8 cellular contexts compared by ENCODE assay signal in the genomic region with DNA sequence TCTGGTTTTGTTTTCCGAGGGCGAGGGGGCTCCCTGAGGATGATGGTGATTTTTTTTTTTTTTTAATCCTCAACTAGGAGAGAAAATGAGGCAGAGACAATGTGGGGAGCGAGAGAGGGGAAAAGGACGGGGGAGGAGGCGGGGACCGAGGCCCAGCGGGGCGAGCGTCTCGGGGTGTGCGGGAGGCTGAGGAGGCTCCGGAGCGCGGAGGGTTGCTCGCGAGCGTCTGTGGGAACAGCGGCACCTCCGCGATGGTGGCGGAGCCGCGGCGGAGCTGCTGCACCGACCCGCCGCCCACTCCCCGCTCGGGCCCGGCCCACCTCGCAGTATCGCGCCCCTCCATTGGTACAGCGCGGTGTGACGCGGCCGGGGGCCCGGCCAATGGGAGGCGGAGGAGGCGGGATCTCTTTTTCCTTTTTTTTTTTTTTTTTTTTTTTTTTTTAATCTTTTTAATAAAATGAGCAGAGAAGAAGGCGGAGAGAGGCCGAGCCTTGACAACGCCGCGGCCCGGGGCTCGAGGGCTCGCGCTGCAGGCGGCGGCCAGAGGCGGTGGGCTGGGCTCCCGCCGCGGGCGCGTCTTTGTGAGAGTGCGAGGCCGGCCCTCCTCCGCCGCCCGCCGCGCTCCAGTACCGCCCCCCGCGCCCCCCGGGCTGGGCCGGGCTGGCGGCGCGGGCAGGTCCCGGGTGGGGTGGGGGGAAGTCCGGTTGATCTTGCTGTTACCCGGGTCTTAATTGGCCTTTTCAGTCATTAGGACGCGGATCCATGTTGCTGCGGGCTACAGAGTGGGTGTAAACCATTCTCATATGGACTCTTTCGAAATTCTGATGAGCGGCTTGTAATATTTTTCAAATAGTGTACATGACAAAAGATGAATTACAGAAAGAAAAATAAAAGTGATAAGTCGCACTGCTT. TPM values are rescaled to one million over a fixed set of nuclear protein-coding genes. Genes with fewer than 3 reads are reported as not detected.
DNase-seq lines count a peak whose midpoint lies in the region; ATAC-seq and TF ChIP-seq lines count a peak whose summit lies in the region.

A gene (minus strand): TSS at position 228 of the 912 bp plus-strand sequence.

- H3K27me3 Mint-ChIP-seq in GM23338 (ENCODE audit: insufficient read depth, low read depth, poor library complexity): peaks cover 4% of the 10 kb centered on the region
- H3K27me3 Mint-ChIP-seq in activated T-helper 17 cell treated with anti-CD3 and anti-CD28 coated beads, Interleukin-2, amount 50 U/mL, for 72 hours: no peaks in the 10 kb centered on the region
- peaks cover 5% of the 10 kb centered on the region for H3K27me3 Mint-ChIP-seq in nephron (ENCODE audit: low read depth)

- TF ChIP-seq CTCF in GM23338 (conservative IDR thresholded peaks at IDR 0.05; ENCODE audit: low read depth in 2 of 2) (no peak), RWPE2 (IDR thresholded peaks at IDR 0.05; ENCODE audit: poor library complexity, severe bottlenecking) (no peak), nephron (IDR thresholded peaks at IDR 0.05; ENCODE audit: unreplicated experiment in 3 of 3) (no peak)

- no peaks in the 10 kb centered on the region for H4K20me1 ChIP-seq in GM23338 (replicated peaks; ENCODE audit: insufficient read depth)

- no peaks in the 10 kb centered on the region; the same call in 2 of the 3 replicates for H3K36me3 Mint-ChIP-seq in GM23338 (ENCODE audit: low read depth)
- peaks cover 7% of the 10 kb centered on the region for H3K36me3 Mint-ChIP-seq in activated T-helper 17 cell treated with anti-CD3 and anti-CD28 coated beads, Interleukin-2, amount 50 U/mL, for 72 hours (ENCODE audit: low read depth)
- no peaks in the 10 kb centered on the region for H3K36me3 Mint-ChIP-seq in nephron (ENCODE audit: low read depth)

- H3K4me3 Mint-ChIP-seq in GM23338 (peak within 1 kb of the TSS; percentile 86), nephron (peak within 1 kb of the TSS; percentile 93 to 97 (median 94))
- H3K4me3 Mint-ChIP-seq in activated T-helper 17 cell treated with anti-CD3 and anti-CD28 coated beads, Interleukin-2, amount 50 U/mL, for 72 hours: peak within 1 kb of the TSS; percentile 86

- DNase-seq in EH (ENCODE audit: low read depth) (peak; percentile 91), GM23338 (ENCODE audit: low spot score) (peak; percentile 93), Kasumi-1 (lab: John Stamatoyannopoulos, UW) (peak; percentile 82 to 84), RWPE2 (ENCODE audit: low spot score) (peak; percentile 86), fibroblast of peridontal ligament (ENCODE audit: extremely low read depth) (peak; percentile 87)
- DNase-seq in stimulated activated naive CD8-positive, alpha-beta T cell treated with anti-CD3 and anti-CD28 coated beads, Interleukin-15, Interleukin-2, amounts not matched to agents 100 U/mL and 50 U/mL, for 24 hours: peak; percentile 98

- no peaks in the 10 kb centered on the region for H3K9me2 ChIP-seq in GM23338 (ENCODE audit: insufficient read depth)

- H3K79me2 ChIP-seq in GM23338 (replicated peaks; ENCODE audit: insufficient read depth): peaks cover 43% of the 10 kb centered on the region

- peak within 1 kb of the TSS; percentile 95 for H2AFZ ChIP-seq in GM23338

- H3K9me3 Mint-ChIP-seq in GM23338 (no peaks in the 10 kb centered on the region), nephron (no peaks in the 10 kb centered on the region)
- H3K9me3 Mint-ChIP-seq in activated T-helper 17 cell treated with anti-CD3 and anti-CD28 coated beads, Interleukin-2, amount 50 U/mL, for 72 hours: no peaks in the 10 kb centered on the region

- H3K4me1 Mint-ChIP-seq in GM23338: peaks cover 48% of the 10 kb centered on the region
- peaks cover 38% of the 10 kb centered on the region for H3K4me1 Mint-ChIP-seq in activated T-helper 17 cell treated with anti-CD3 and anti-CD28 coated beads, Interleukin-2, amount 50 U/mL, for 72 hours
- H3K4me1 Mint-ChIP-seq in nephron: peaks cover 60% of the 10 kb centered on the region

- peaks cover 5% of the 10 kb centered on the region for H3F3A ChIP-seq in GM23338 (replicated peaks; ENCODE audit: low read depth)

- H3K4me3 ChIP-seq in GM23338 (peak within 1 kb of the TSS; percentile 87), RWPE2 (ENCODE audit: severe bottlenecking) (peak within 1 kb of the TSS; percentile 57)

- peak within 1 kb of the TSS; percentile 97 for H3K27ac ChIP-seq in GM23338 (ENCODE audit: low read depth)
- peak within 1 kb of the TSS; percentile 91 for H3K27ac ChIP-seq in RWPE2 (ENCODE audit: poor library complexity, severe bottlenecking)

- H3K27me3 ChIP-seq in GM23338 (ENCODE audit: insufficient read depth): no peaks in the 10 kb centered on the region
- no peaks in the 10 kb centered on the region for H3K27me3 ChIP-seq in RWPE2 (ENCODE audit: insufficient read depth, poor library complexity, severe bottlenecking)

- peak within 1 kb of the TSS; percentile 93 for H3K4me2 ChIP-seq in GM23338

- H3K36me3 ChIP-seq in GM23338 (ENCODE audit: insufficient read depth) (no peaks in the 10 kb centered on the region), RWPE2 (ENCODE audit: low read depth) (no peaks in the 10 kb centered on the region)

- no peaks in the 10 kb centered on the region for H3K9me3 ChIP-seq in RWPE2 (ENCODE audit: severe bottlenecking)

- ATAC-seq in GM23338: peak; percentile 93
- ATAC-seq in RWPE2 (ENCODE audit: low read depth): peak; percentile 89
- ATAC-seq in activated T-helper 17 cell treated with anti-CD3 and anti-CD28 coated beads, Interleukin-2, amount 50 U/mL, for 72 hours (replicated peaks): peak; percentile 95
- ATAC-seq in stimulated activated naive CD8-positive, alpha-beta T cell treated with anti-CD3 and anti-CD28 coated beads, Interleukin-15, Interleukin-2, amounts not matched to agents 100 U/mL and 50 U/mL, for 24 hours: peak; percentile 99

- H3K4me1 ChIP-seq in GM23338 (ENCODE audit: insufficient read depth) (peaks cover 35% of the 10 kb centered on the region), RWPE2 (ENCODE audit: insufficient read depth, poor library complexity, severe bottlenecking) (peaks cover 57% of the 10 kb centered on the region)

- peak within 1 kb of the TSS; percentile 96 for H3K27ac Mint-ChIP-seq in GM23338
- peak within 1 kb of the TSS; percentile 90 for H3K27ac Mint-ChIP-seq in activated T-helper 17 cell treated with anti-CD3 and anti-CD28 coated beads, Interleukin-2, amount 50 U/mL, for 72 hours
- H3K27ac Mint-ChIP-seq in nephron: peak within 1 kb of the TSS; percentile 95 to 98 (median 98)

TF ChIP-seq in GM23338, 12 proteins besides CTCF, POLR2A, EP300 and RAD21 (continues in another document):
- TF ChIP-seq NANOG (IDR thresholded peaks at IDR 0.05; ENCODE audit: borderline replicate concordance) (no peak), POLR2AphosphoS5 (IDR thresholded peaks at IDR 0.05; ENCODE audit: low read depth) (peak; percentile 92), EZH2phosphoT487 (IDR thresholded peaks at IDR 0.05; ENCODE audit: unreplicated experiment) (no peak), CREB1 (CRISPR knock-in tag; IDR thresholded peaks at IDR 0.05; ENCODE audit: low read depth) (peak; percentile 89)
- TF ChIP-seq, protein P1, sequence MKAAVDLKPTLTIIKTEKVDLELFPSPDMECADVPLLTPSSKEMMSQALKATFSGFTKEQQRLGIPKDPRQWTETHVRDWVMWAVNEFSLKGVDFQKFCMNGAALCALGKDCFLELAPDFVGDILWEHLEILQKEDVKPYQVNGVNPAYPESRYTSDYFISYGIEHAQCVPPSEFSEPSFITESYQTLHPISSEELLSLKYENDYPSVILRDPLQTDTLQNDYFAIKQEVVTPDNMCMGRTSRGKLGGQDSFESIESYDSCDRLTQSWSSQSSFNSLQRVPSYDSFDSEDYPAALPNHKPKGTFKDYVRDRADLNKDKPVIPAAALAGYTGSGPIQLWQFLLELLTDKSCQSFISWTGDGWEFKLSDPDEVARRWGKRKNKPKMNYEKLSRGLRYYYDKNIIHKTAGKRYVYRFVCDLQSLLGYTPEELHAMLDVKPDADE (IDR thresholded peaks at IDR 0.05): 0 out of 2 replicates have a peak, but pooled peaks have one; percentile 42

RNA-seq across cellular contexts. Expression of the gene that starts here (rescaled TPM):
- total RNA-seq in GM23338 (2014; rRNA removed; shearing (Covaris generic)): 157 and 170 TPM in 2 replicates
- polyA plus RNA-seq in GM23338 (2016; fragmentation: Nextera tagmentation; extraction: Ambion mirVana): 148 and 166 TPM in 2 replicates
- total RNA-seq in activated T-helper 17 cell treated with anti-CD3 and anti-CD28 coated beads, Interleukin-2, amount 50 U/mL, for 72 hours: 10 to 100 TPM; 48.0 to 50.5 TPM

Comparison
In these comparisons a context has a peak if more than half of its experiments do, and no peak if none do; other contexts are left out.
1. Peak in every context shown above with its lines: DNase-seq, ATAC-seq, H3K4me3 ChIP-seq and H3K27ac ChIP-seq.